ENCODE assay signal across 14 cellular contexts in the genomic region with DNA sequence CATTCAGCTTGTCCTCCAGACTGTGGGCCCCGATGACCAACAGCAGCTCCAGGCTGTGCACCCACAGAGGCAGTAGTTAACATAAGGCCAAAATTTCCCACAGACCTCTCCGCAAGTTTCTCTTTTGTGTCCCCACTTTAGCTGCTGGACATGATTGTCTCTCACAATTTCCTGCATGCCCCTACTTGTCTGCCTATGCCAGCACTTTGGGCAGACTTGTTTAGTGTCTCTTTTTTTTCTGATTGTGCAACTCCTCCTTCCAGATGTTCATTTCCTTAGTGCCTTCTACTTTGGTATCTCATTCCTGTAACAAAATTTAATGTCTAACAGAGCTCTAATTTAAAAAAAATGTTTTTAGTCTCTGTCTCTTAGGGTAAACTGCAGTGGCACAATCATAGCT. TPM values are rescaled to one million over a fixed set of nuclear protein-coding genes. Genes with fewer than 3 reads are reported as not detected.
DNase-seq lines count a peak whose midpoint lies in the region; ATAC-seq and TF ChIP-seq lines count a peak whose summit lies in the region.
"Had no signal": no experiment of that assay in that cellular context is flagged by ENCODE, and none has a peak within 500 bp of the region (broad histone marks: within the 10 kb centered on the region; RNA-seq: fewer than 3 reads in every experiment).

No MANE protein-coding gene starts in this region.

- H4K20me1 ChIP-seq in PC-9 (ENCODE audit: insufficient read depth) = no peaks in the 10 kb centered on the region
- H4K20me1 ChIP-seq: BLaER1 treated with 17β-estradiol and CSF1 and Interleukin-3, amounts not matched to agents 10 nM and 100 nM had no signal

- CTCF ChIA-PET in PC-9 (lab: Charles Lee) = no interaction called here

- H3K23ac ChIP-seq in neuronal stem cell (ENCODE audit: low read depth, low read length, poor library complexity) = no peak overlapping the region

- H3K79me2 ChIP-seq in PC-9 (ENCODE audit: low read depth) = no peaks in the 10 kb centered on the region

- no peak overlapping the region for H3K14ac ChIP-seq in neuronal stem cell (ENCODE audit: low read length)

- H3K27ac ChIP-seq in RWPE2 (ENCODE audit: poor library complexity, severe bottlenecking) (no peak overlapping the region), neuronal stem cell (replicated peaks; ENCODE audit: low read length) (no peak overlapping the region), PC-9 (no peak overlapping the region)
- H3K27ac ChIP-seq: BLaER1 treated with 17β-estradiol and CSF1 and Interleukin-3, amounts not matched to agents 10 nM and 100 nM had no signal

- no peak overlapping the region for H3K9ac ChIP-seq in neuronal stem cell (ENCODE audit: low read depth, low read length, poor library complexity)
- H3K9ac ChIP-seq: BLaER1 treated with 17β-estradiol and CSF1 and Interleukin-3, amounts not matched to agents 10 nM and 100 nM had no signal

- H3K79me1 ChIP-seq in neuronal stem cell (ENCODE audit: low read depth, low read length) = no peaks in the 10 kb centered on the region

- no peak overlapping the region for H4K91ac ChIP-seq in neuronal stem cell (ENCODE audit: low read depth, low read length, poor library complexity)

- no peaks in the 10 kb centered on the region for H3F3A ChIP-seq in PC-9 (ENCODE audit: insufficient read depth, low read depth)

- BruUV-seq in PC-9 (replicated peaks; lab: Mats Ljungman, UMichigan) = no TSS peak

- H2BK15ac ChIP-seq in neuronal stem cell (ENCODE audit: low read length) = no peak overlapping the region

- H3K18ac ChIP-seq in neuronal stem cell (ENCODE audit: low read length) = peak overlapping the region; percentile 11

- no peaks in the 10 kb centered on the region for H3K9me2 ChIP-seq in PC-9 (ENCODE audit: insufficient read depth)

- H2BK5ac ChIP-seq in neuronal stem cell (ENCODE audit: low read length) = no peak overlapping the region

- no peak overlapping the region for H2BK120ac ChIP-seq in neuronal stem cell (ENCODE audit: low read depth, low read length)

- H2AFZ ChIP-seq in neuronal stem cell (ENCODE audit: low read length) = no peak overlapping the region
- no peak overlapping the region for H2AFZ ChIP-seq in PC-9

- H3K27me3 ChIP-seq in RWPE2 (ENCODE audit: insufficient read depth, poor library complexity, severe bottlenecking) = no peaks in the 10 kb centered on the region
- H3K27me3 ChIP-seq in neuronal stem cell (ENCODE audit: control insufficient read depth in 3 of 3, insufficient read depth in 3 of 3, low read depth in 1 of 3, low read length in 3 of 3) = peaks cover 0 to 5% (median 0%) of the 10 kb centered on the region in 3 experiments
- H3K27me3 ChIP-seq in PC-9 (ENCODE audit: insufficient read depth, low read depth) = peaks cover 81% of the 10 kb centered on the region
- H3K27me3 ChIP-seq: BLaER1 treated with 17β-estradiol and CSF1 and Interleukin-3, amounts not matched to agents 10 nM and 100 nM had no signal

- no peak for TF ChIP-seq CTCF in RWPE2 (IDR thresholded peaks at IDR 0.05; ENCODE audit: poor library complexity, severe bottlenecking)
- TF ChIP-seq CTCF in epithelial cell of esophagus (IDR thresholded peaks at IDR 0.05; ENCODE audit: insufficient read depth, low read depth, low read length, missing control alignments) = no peak
- no peak for TF ChIP-seq CTCF in PC-9 (conservative IDR thresholded peaks at IDR 0.05)

- H2BK12ac ChIP-seq in neuronal stem cell (ENCODE audit: low read length) = no peak overlapping the region

- H3K4me3 ChIP-seq in RWPE2 (ENCODE audit: severe bottlenecking) (no peak overlapping the region), epithelial cell of esophagus (ENCODE audit: low read length) (no peak overlapping the region), neuronal stem cell (ENCODE audit: low read length in 2 of 2) (no peak overlapping the region), PC-9 (no peak overlapping the region)
- H3K4me3 ChIP-seq: BLaER1 treated with 17β-estradiol and CSF1 and Interleukin-3, amounts not matched to agents 10 nM and 100 nM had no signal

- POLR2A ChIA-PET in PC-9 (lab: Charles Lee; ENCODE audit: unreplicated experiment) = no interaction called here

- DNase-seq in SIG-M5 treated with dmso at 0.1 percent for 504 hours (lab: John Stamatoyannopoulos, UW; ENCODE audit: unreplicated experiment) (peak; percentile 1), SIG-M5 (lab: John Stamatoyannopoulos, UW) (no peak), RWPE2 (ENCODE audit: low spot score) (no peak), epithelial cell of esophagus (ENCODE audit: low read depth) (peak; percentile 86), neuronal stem cell (ENCODE audit: low spot score) (no peak), SK-N-DZ (ENCODE audit: low spot score) (no peak), PC-9 (no peak), Right ventricle myocardium superior (no peak)
- DNase-seq: 8988T; CD4-positive, CD25-positive, alpha-beta regulatory T cell; DMS53; GF-D8 had no signal

- H3K4me1 ChIP-seq in RWPE2 (ENCODE audit: insufficient read depth, poor library complexity, severe bottlenecking) (no peaks in the 10 kb centered on the region), neuronal stem cell (ENCODE audit: control insufficient read depth in 2 of 2, insufficient read depth in 1 of 2, low read depth in 1 of 2, low read length in 2 of 2) (peaks cover 2 to 4% of the 10 kb centered on the region in 2 donors), PC-9 (replicated peaks; ENCODE audit: insufficient read depth) (no peaks in the 10 kb centered on the region)

- ATAC-seq in RWPE2 (ENCODE audit: low read depth) (peak; percentile 21; the same call in 2 of the 3 replicates), Right ventricle myocardium superior (ENCODE audit: poor library complexity) (no peak)
- ATAC-seq: HCT116 had no signal

- intact Hi-C loops in PC-9 (cut with micrococcal nuclease; ENCODE audit: unreplicated experiment) = no loop called here
- intact Hi-C loops in Right ventricle myocardium superior (cut with DNase I) = no loop called here

- no peaks in the 10 kb centered on the region for H3K9me3 ChIP-seq in RWPE2 (ENCODE audit: severe bottlenecking)
- H3K9me3 ChIP-seq in neuronal stem cell (replicated peaks in 1 of 2; ENCODE audit: control insufficient read depth in 2 of 2, insufficient read depth in 1 of 2, low read depth in 1 of 2, low read length in 2 of 2) = peaks cover 0 to 2% of the 10 kb centered on the region in 2 donors
- 0 out of 2 replicates have a peak, but pooled peaks cover 6% of the 10 kb centered on the region for H3K9me3 ChIP-seq in PC-9 (ENCODE audit: insufficient read depth, low read depth)

- no peak overlapping the region for H2AK5ac ChIP-seq in neuronal stem cell (ENCODE audit: low read depth, low read length)

- no peak overlapping the region for H3K4me2 ChIP-seq in neuronal stem cell (ENCODE audit: insufficient read depth, low read length, poor library complexity, severe bottlenecking)
- no peak overlapping the region for H3K4me2 ChIP-seq in PC-9
- H3K4me2 ChIP-seq: BLaER1 treated with 17β-estradiol and CSF1 and Interleukin-3, amounts not matched to agents 10 nM and 100 nM had no signal

- no CpG with 5 or more reads among the region's 2 CpGs for WGBS in neuronal stem cell (ENCODE audit: extremely low coverage in 2 of 2, insufficient read length in 2 of 2, insufficient replicate concordance in 1 of 2), 2 donors

- no peak overlapping the region for H3K4ac ChIP-seq in neuronal stem cell (ENCODE audit: low read length)

- H3K36me3 ChIP-seq in RWPE2 (ENCODE audit: low read depth) (no peaks in the 10 kb centered on the region), neuronal stem cell (replicated peaks in 1 of 2; ENCODE audit: control insufficient read depth in 2 of 2, insufficient read depth in 2 of 2, low read length in 2 of 2) (no peaks in the 10 kb centered on the region), PC-9 (ENCODE audit: low read depth) (no peaks in the 10 kb centered on the region)
- H3K36me3 ChIP-seq: BLaER1 treated with 17β-estradiol and CSF1 and Interleukin-3, amounts not matched to agents 10 nM and 100 nM had no signal

- no peak overlapping the region for H4K8ac ChIP-seq in neuronal stem cell (ENCODE audit: low read depth, low read length)

RNA-seq across cellular contexts. Expression of gene SCN3B, which starts 23.8 kb away (rescaled TPM):
- 0.29 TPM for polyA plus RNA-seq in neuronal stem cell (2013, experiment 1 of 2)
- 0.24 TPM for polyA plus RNA-seq in neuronal stem cell (2013, experiment 2 of 2)
- polyA plus RNA-seq in SK-N-DZ (2014; cell fraction: cytosol; rRNA removed) = 17.6 and 18.0 TPM in 2 replicates
- 14.6 and 29.2 TPM in 2 replicates for polyA plus RNA-seq in SK-N-DZ (2014; cell fraction: nucleus; rRNA removed)
- total RNA-seq in PC-9 (2021) (not detected in 2 replicates), Right ventricle myocardium superior (0.56 TPM)
- total RNA-seq: CD4-positive, CD25-positive, alpha-beta regulatory T cell had no signal

Comparison
In these comparisons a context has a peak if more than half of its experiments do, and no peak if none do; other contexts are left out.
1. DNase-seq: peak in SIG-M5 treated with dmso at 0.1 percent for 504 hours (single experiment) and epithelial cell of esophagus (single experiment); none in SIG-M5 (single experiment), RWPE2 (single experiment), neuronal stem cell (single experiment), SK-N-DZ (single experiment), PC-9 (0 of 2) and Right ventricle myocardium superior (single experiment).